Comparison of ENCODE assay signal across 11 cellular contexts in genomic region chr11:1838077-1838425, GRCh38. TPM values are rescaled to one million over a fixed set of nuclear protein-coding genes. Genes with fewer than 3 reads are reported as not detected.
A peak's percentile ranks its signal among the peaks of the same experiment; 100 is the strongest.
DNase-seq lines count a peak whose midpoint lies in the region; ATAC-seq and TF ChIP-seq lines count a peak whose summit lies in the region.
"Had no signal": no experiment of that assay in that cellular context is flagged by ENCODE, and none has a peak within 500 bp of the region (broad histone marks: within the 10 kb centered on the region; RNA-seq: fewer than 3 reads in every experiment).

No MANE protein-coding gene starts in this region.

- H3K27me3 ChIP-seq in left ventricle myocardium inferior (ENCODE audit: low read depth) (no peaks in the 10 kb centered on the region), Loucy (ENCODE audit: insufficient read depth, low read length, poor library complexity, severe bottlenecking) (no peaks in the 10 kb centered on the region), aorta (ENCODE audit: control insufficient read depth in 1 of 2, insufficient read depth in 2 of 2, low read length in 1 of 2) (no peaks in the 10 kb centered on the region)
- H3K27me3 ChIP-seq: dorsolateral prefrontal cortex had no signal

- no peaks in the 10 kb centered on the region for H3K4me1 Mint-ChIP-seq in endothelial cell (ENCODE audit: unreplicated experiment)

- WGBS in aorta, 2 donors, result 55 to 56% methylated on average over 17 of the region's 17 CpGs

- H3K4me2 ChIP-seq in Loucy (ENCODE audit: low read depth, low read length, poor library complexity, severe bottlenecking), result no peak overlapping the region

- TF ChIP-seq CTCF in left ventricle myocardium inferior (IDR thresholded peaks at IDR 0.05; ENCODE audit: borderline replicate concordance) (peak; percentile 0), Loucy (conservative IDR thresholded peaks at IDR 0.05; ENCODE audit: low read length) (no peak), endothelial cell (IDR thresholded peaks at IDR 0.05; ENCODE audit: unreplicated experiment) (peak; percentile 52)

- H3K27ac ChIP-seq in left ventricle myocardium inferior (replicated peaks), result no peak overlapping the region
- H3K27ac ChIP-seq in aorta (ENCODE audit: low read depth in 1 of 2, low read length in 2 of 2), result no peak overlapping the region
- H3K27ac ChIP-seq: dorsolateral prefrontal cortex had no signal

- intact Hi-C loops in left ventricle myocardium inferior (cut with micrococcal nuclease), result loop anchor here (5.0 kb wide), 1 partner anchor 314 kb away; no protein-coding TSS in a partner anchor
- intact Hi-C loops in left cardiac atrium (cut with DNase I), result loop anchor here in 1 of 2 donors (5.0 kb wide), 1 partner anchor 314 kb away; no protein-coding TSS in a partner anchor
- intact Hi-C loops in aorta (cut with DNase I), result loop anchor here (5.0 kb wide), 3 partner anchors 39 to 314 kb away; partner anchors contain the start of gene TNNT3 (in 1 of the 2)

- no peaks in the 10 kb centered on the region for H3K27me3 Mint-ChIP-seq in endothelial cell (ENCODE audit: unreplicated experiment)

- H3K9me2 ChIP-seq in Loucy (replicated peaks; ENCODE audit: low read depth, low read length), result no peaks in the 10 kb centered on the region

- H3K9me3 Mint-ChIP-seq in endothelial cell (ENCODE audit: unreplicated experiment), result no peaks in the 10 kb centered on the region

- no peaks in the 10 kb centered on the region for H3K79me2 ChIP-seq in Loucy (ENCODE audit: insufficient read depth, low read length)

- ATAC-seq in left cardiac atrium, result no peak
- ATAC-seq in aorta (ENCODE audit: low FRiP score), result no peak

- H3K36me3 ChIP-seq in left ventricle myocardium inferior, result no peaks in the 10 kb centered on the region
- H3K36me3 ChIP-seq in Loucy (ENCODE audit: insufficient read depth, low read length), result no peaks in the 10 kb centered on the region
- no peaks in the 10 kb centered on the region for H3K36me3 ChIP-seq in aorta (ENCODE audit: control insufficient read depth in 1 of 2, insufficient read depth in 2 of 2, low read length in 1 of 2)

- H3K4me1 ChIP-seq in left ventricle myocardium inferior (peaks cover 37% of the 10 kb centered on the region), Loucy (ENCODE audit: insufficient read depth, low read length, poor library complexity, severe bottlenecking) (peaks cover 16% of the 10 kb centered on the region), aorta (ENCODE audit: control insufficient read depth in 1 of 2, insufficient read depth in 2 of 2, low read length in 2 of 2) (no peaks in the 10 kb centered on the region)

- H3K9ac ChIP-seq in Loucy (ENCODE audit: low read depth, low read length, poor library complexity, severe bottlenecking), result peak overlapping the region; percentile 59

- H2AFZ ChIP-seq in Loucy (ENCODE audit: low read length), result no peak overlapping the region; the same call in 1 of the 2 replicates

- H4K20me1 ChIP-seq in Loucy (ENCODE audit: insufficient read depth, low read length, poor library complexity, severe bottlenecking), result no peaks in the 10 kb centered on the region

- no peak overlapping the region for H3K4me3 ChIP-seq in left ventricle myocardium inferior
- H3K4me3 ChIP-seq in Loucy (ENCODE audit: low read length, poor library complexity, severe bottlenecking), result peak overlapping the region; percentile 31
- H3K4me3 ChIP-seq in aorta (ENCODE audit: low read length in 2 of 2), result no peak overlapping the region
- H3K4me3 ChIP-seq: dorsolateral prefrontal cortex had no signal

- H3K27ac Mint-ChIP-seq in endothelial cell (ENCODE audit: unreplicated experiment), result no peak overlapping the region

- no peak overlapping the region for H3K4me3 Mint-ChIP-seq in endothelial cell (ENCODE audit: unreplicated experiment)

- H3F3A ChIP-seq in Loucy (ENCODE audit: low read depth), result no peaks in the 10 kb centered on the region

- H3K9me3 ChIP-seq in left ventricle myocardium inferior (replicated peaks) (no peaks in the 10 kb centered on the region), Loucy (ENCODE audit: insufficient read depth, low read depth, low read length) (no peaks in the 10 kb centered on the region), aorta (ENCODE audit: control insufficient read depth, low read length) (no peaks in the 10 kb centered on the region)

- no peaks in the 10 kb centered on the region for H3K36me3 Mint-ChIP-seq in endothelial cell (ENCODE audit: low read depth, unreplicated experiment)

- no peak for DNase-seq in left ventricle myocardium inferior
- DNase-seq in left cardiac atrium, result no peak
- no peak for DNase-seq in endothelial cell (ENCODE audit: low spot score)
- peak; percentile 49 to 72 for DNase-seq in aorta
- no peak for DNase-seq in amygdala (lab: John Stamatoyannopoulos, UW)
- DNase-seq in anterior cingulate cortex (lab: John Stamatoyannopoulos, UW), result no peak
- DNase-seq in DMS114 treated with DMSO at 0.1 percent for 48 hours (lab: John Stamatoyannopoulos, UW; ENCODE audit: unreplicated experiment), result no peak

RNA-seq across cellular contexts. Expression of gene TNNI2, which starts 0.7 kb away (rescaled TPM):
- total RNA-seq in left ventricle myocardium inferior (not detected), left cardiac atrium (under 1 TPM; 0.35 to 0.52 TPM), endothelial cell (ENCODE audit: unreplicated experiment) (not detected), aorta (1 to 10 TPM in 1 of 2 donors, under 1 TPM in 1; 0.81 to 2.2 TPM)
- under 1 TPM; 0.75 to 0.82 TPM for polyA plus RNA-seq in aorta
- total RNA-seq: Daoy, M059J had no signal

RNA-seq across cellular contexts. Expression of gene SYT8, which starts 3.3 kb away (rescaled TPM):
- total RNA-seq in left ventricle myocardium inferior (not detected), left cardiac atrium (not detected), endothelial cell (ENCODE audit: unreplicated experiment) (not detected), aorta (under 1 TPM; 0.19 to 0.75 TPM)
- polyA plus RNA-seq in aorta, result 10 to 100 TPM in 1 of 2 donors, 1 to 10 TPM in 1; 6.4 to 14.3 TPM
- total RNA-seq: Daoy, M059J had no signal

RNA-seq across cellular contexts. Expression of gene LSP1, which starts 14.8 kb away (rescaled TPM):
- 19.7 TPM for total RNA-seq in left ventricle myocardium inferior
- total RNA-seq in left cardiac atrium, result 10 to 100 TPM; 24.9 to 31.2 TPM
- total RNA-seq in endothelial cell (ENCODE audit: unreplicated experiment), result not detected
- 100 to 1,000 TPM in 1 of 2 donors, 10 to 100 TPM in 1; 45.2 to 128 TPM for total RNA-seq in aorta
- 10 to 100 TPM; 12.0 to 40.4 TPM for polyA plus RNA-seq in aorta

RNA-seq across cellular contexts. Expression of gene PRR33, which starts 53.6 kb away (rescaled TPM):
- 2.4 TPM for total RNA-seq in left ventricle myocardium inferior
- under 1 TPM; 0.10 to 0.50 TPM for total RNA-seq in left cardiac atrium
- total RNA-seq in endothelial cell (ENCODE audit: unreplicated experiment), result not detected
- total RNA-seq in aorta, result not detected
- polyA plus RNA-seq in aorta, result not detected
- total RNA-seq: Daoy, dorsolateral prefrontal cortex, M059J had no signal

Comparison
In these comparisons a context has a peak if more than half of its experiments do, and no peak if none do; other contexts are left out.
1. DNase-seq: peak in aorta (2 of 2); none in left ventricle myocardium inferior (single experiment), left cardiac atrium (single experiment), endothelial cell (single experiment), amygdala (0 of 56), anterior cingulate cortex (0 of 58) and DMS114 treated with DMSO at 0.1 percent for 48 hours (single experiment).
2. RNA of gene LSP1, which starts 14.8 kb away (total RNA-seq): 45.2 to 128 TPM in aorta, 24.9 to 31.2 TPM in left cardiac atrium and 19.7 TPM in left ventricle myocardium inferior (single experiment); not detected in endothelial cell (single experiment); every median in the first group is over 10 times any median in the second.